In genomic region chr6:125780540-125781306, GRCh38 we compare ENCODE assay signal across 8 cellular contexts. TPM values are rescaled to one million over a fixed set of nuclear protein-coding genes. Genes with fewer than 3 reads are reported as not detected.
A peak's percentile ranks its signal among the peaks of the same experiment; 100 is the strongest.
DNase-seq lines count a peak whose midpoint lies in the region; ATAC-seq and TF ChIP-seq lines count a peak whose summit lies in the region.

No MANE protein-coding gene starts in this region.

- peak overlapping the region; percentile 74 for H3K4me2 ChIP-seq in BLaER1

- POLR2A ChIA-PET in activated CD4-positive, alpha-beta T cell treated with anti-CD3 and anti-CD28 coated beads for 36 hours (lab: Charles Lee): interaction anchor here (1.0 to 2.5 kb wide), 6 partner anchors 10 to 184 kb away, joined by 3 to 62 read pairs (median 9); partner anchors contain the start of genes HINT3 and NCOA7

- ATAC-seq in GM19035 (IDR thresholded peaks at IDR 0.05; ENCODE audit: unreplicated experiment) (peak; percentile 79), HG03175 (IDR thresholded peaks at IDR 0.05; ENCODE audit: unreplicated experiment) (peak; percentile 77), lung (ENCODE audit: insufficient read depth, low FRiP score) (peak; percentile 84)
- ATAC-seq in activated CD4-positive, alpha-beta T cell treated with anti-CD3 and anti-CD28 coated beads for 36 hours: peak; percentile 79

- no peak for TF ChIP-seq CTCF in lung (IDR thresholded peaks at IDR 0.05; ENCODE audit: control extremely low read depth, extremely low read depth)

- H3K27ac Mint-ChIP-seq in activated CD4-positive, alpha-beta T cell treated with anti-CD3 and anti-CD28 coated beads for 36 hours: no peak overlapping the region

- H3K4me3 Mint-ChIP-seq in activated CD4-positive, alpha-beta T cell treated with anti-CD3 and anti-CD28 coated beads for 36 hours: no peak overlapping the region

- H3K9me3 ChIP-seq in BLaER1: no peaks in the 10 kb centered on the region
- no peaks in the 10 kb centered on the region for H3K9me3 ChIP-seq in lung (ENCODE audit: control insufficient read depth in 2 of 2, insufficient read depth in 1 of 2, low read length in 1 of 2)

- H3K36me3 Mint-ChIP-seq in activated CD4-positive, alpha-beta T cell treated with anti-CD3 and anti-CD28 coated beads for 36 hours (ENCODE audit: low read depth): peaks cover 11% of the 10 kb centered on the region

- H3K4me1 ChIP-seq in BLaER1 (peaks cover 15% of the 10 kb centered on the region), lung (ENCODE audit: control insufficient read depth in 2 of 2, insufficient read depth in 2 of 2, low read length in 2 of 2) (no peaks in the 10 kb centered on the region)

- H3K4me3 ChIP-seq in BLaER1: peak overlapping the region; percentile 85
- H3K4me3 ChIP-seq in lung: peak overlapping the region; percentile 52

- peaks cover 20% of the 10 kb centered on the region for H3K4me1 Mint-ChIP-seq in activated CD4-positive, alpha-beta T cell treated with anti-CD3 and anti-CD28 coated beads for 36 hours

- H3K9me3 Mint-ChIP-seq in activated CD4-positive, alpha-beta T cell treated with anti-CD3 and anti-CD28 coated beads for 36 hours (ENCODE audit: low read depth): no peaks in the 10 kb centered on the region

- CTCF ChIA-PET in activated CD4-positive, alpha-beta T cell treated with anti-CD3 and anti-CD28 coated beads for 36 hours (lab: Charles Lee): interaction anchor here (0.9 to 4.9 kb wide), 16 partner anchors 10 to 480 kb away, joined by 3 to 80 read pairs (median 4); partner anchors contain the start of genes HINT3, NCOA7 and TRMT11

- no peaks in the 10 kb centered on the region for H3K36me3 ChIP-seq in BLaER1
- no peaks in the 10 kb centered on the region for H3K36me3 ChIP-seq in lung (ENCODE audit: control insufficient read depth in 2 of 2, insufficient read depth in 2 of 2, low read length in 2 of 2)

- intact Hi-C loops in activated CD4-positive, alpha-beta T cell treated with anti-CD3 and anti-CD28 coated beads for 36 hours (cut with DNase I, micrococcal nuclease): loop anchor here (1.0 to 5.0 kb wide), 9 partner anchors 9 to 1792 kb away; partner anchors contain the start of genes HINT3 (in 2 of the 2), ECHDC1 (in 1 of the 2), HEY2 (in 1 of the 2) and NCOA7 (in 1 of the 2)

- no peaks in the 10 kb centered on the region for H3K27me3 Mint-ChIP-seq in activated CD4-positive, alpha-beta T cell treated with anti-CD3 and anti-CD28 coated beads for 36 hours

- peak overlapping the region; percentile 91 for H3K9ac ChIP-seq in BLaER1

- DNase-seq in NCI-H460 (ENCODE audit: extremely low read depth, low read depth): peak; percentile 88
- peak; percentile 74 for DNase-seq in activated CD4-positive, alpha-beta T cell treated with anti-CD3 and anti-CD28 coated beads for 36 hours
- DNase-seq in ecto neural progenitor cell (ENCODE audit: low spot score): peak; percentile 51
- peak; percentile 38 for DNase-seq in lung (ENCODE audit: low spot score)
- DNase-seq in stimulated activated CD8-positive, alpha-beta memory T cell treated with anti-CD3 and anti-CD28 coated beads, Interleukin-2, amount 100 ng/mL, for 48 hours (ENCODE audit: low read depth in 2 of 2): peak; percentile 16 to 18

- H3K27me3 ChIP-seq in BLaER1 (no peaks in the 10 kb centered on the region), lung (ENCODE audit: control insufficient read depth, insufficient read depth) (no peaks in the 10 kb centered on the region)

- H3K27ac ChIP-seq in BLaER1 (peak overlapping the region; percentile 90), lung (ENCODE audit: low read depth in 1 of 2, low read length in 1 of 2) (peak overlapping the region; percentile 94 to 98)

- no peaks in the 10 kb centered on the region for H4K20me1 ChIP-seq in BLaER1

- WGBS in lung, 2 donors: 0% methylated on average over 28 of the region's 28 CpGs

RNA-seq across cellular contexts. Expression of gene NCOA7, which starts 10.0 kb away (rescaled TPM):
- total RNA-seq in NCI-H460 (2014; rRNA removed; shearing (Covaris generic)): 248 and 250 TPM in 2 replicates
- polyA plus RNA-seq in NCI-H460 (2014; cell fraction: nucleus; rRNA removed): 94.9 and 142 TPM in 2 replicates
- 10 to 100 TPM; 54.3 to 67.4 TPM for total RNA-seq in activated CD4-positive, alpha-beta T cell treated with anti-CD3 and anti-CD28 coated beads for 36 hours
- total RNA-seq in lung: 10 to 100 TPM; 46.6 to 67.8 TPM
- polyA plus RNA-seq in lung: 10 to 100 TPM; 28.9 to 81.4 TPM

RNA-seq across cellular contexts. Expression of gene HEY2, which starts 31.3 kb away (rescaled TPM):
- 0.20 TPM in 1 of 2 replicates, not detected in the other for total RNA-seq in NCI-H460 (2014; rRNA removed; shearing (Covaris generic))
- polyA plus RNA-seq in NCI-H460 (2014; cell fraction: nucleus; rRNA removed): not detected in 2 replicates
- not detected for total RNA-seq in activated CD4-positive, alpha-beta T cell treated with anti-CD3 and anti-CD28 coated beads for 36 hours
- total RNA-seq in lung: 1 to 10 TPM; 1.0 to 5.2 TPM
- polyA plus RNA-seq in lung: 1 to 10 TPM; 1.2 to 1.9 TPM

Comparison
In these comparisons a context has a peak if more than half of its experiments do, and no peak if none do; other contexts are left out.
1. Peak in every context shown above with its lines: DNase-seq, ATAC-seq, H3K4me3 ChIP-seq and H3K27ac ChIP-seq.
2. DNase-seq: peak in every context shown above with its lines; median percentile 88 in NCI-H460; 74 in activated CD4-positive, alpha-beta T cell treated with anti-CD3 and anti-CD28 coated beads for 36 hours; 51 in ecto neural progenitor cell; 38 in lung; 17 in stimulated activated CD8-positive, alpha-beta memory T cell treated with anti-CD3 and anti-CD28 coated beads, Interleukin-2, amount 100 ng/mL, for 48 hours.